In genomic region chr10:69786791-69787190, GRCh38 we compare ENCODE assay signal across 9 cellular contexts. TPM values are rescaled to one million over a fixed set of nuclear protein-coding genes. Genes with fewer than 3 reads are reported as not detected.
DNase-seq lines count a peak whose midpoint lies in the region; ATAC-seq, FAIRE-seq and TF ChIP-seq lines count a peak whose summit lies in the region.
"Had no signal": no experiment of that assay in that cellular context is flagged by ENCODE, and none has a peak within 500 bp of the region (broad histone marks: within the 10 kb centered on the region; RNA-seq: fewer than 3 reads in every experiment).

No MANE protein-coding gene starts in this region.

- intact Hi-C loops in dorsolateral prefrontal cortex (cut with DNase I): loop anchor here in 1 of 2 donors (5.0 kb wide), 1 partner anchor 131 kb away; no protein-coding TSS in a partner anchor
- intact Hi-C loops in body of pancreas (cut with DNase I): loop anchor here (10.0 kb wide), 1 partner anchor 128 kb away; no protein-coding TSS in a partner anchor
- intact Hi-C loops in ovary (cut with DNase I): loop anchor here in 1 of 4 donors (10.0 kb wide), 1 partner anchor 128 kb away; no protein-coding TSS in a partner anchor

- H3K9ac ChIP-seq in parathyroid adenoma: no peak overlapping the region

- H3K4me2 ChIP-seq in parathyroid adenoma (ENCODE audit: low read length): no peak overlapping the region

- H3K36me3 ChIP-seq in parathyroid adenoma (ENCODE audit: control insufficient read depth, insufficient read depth, low read length): no peaks in the 10 kb centered on the region
- H3K36me3 ChIP-seq in body of pancreas (replicated peaks in 1 of 2; ENCODE audit: insufficient read depth in 1 of 2, low read depth in 2 of 2): no peaks in the 10 kb centered on the region
- H3K36me3 ChIP-seq in ovary: no peaks in the 10 kb centered on the region

- in situ Hi-C loops in G401 (cut with HindIII; ENCODE audit: low sequenced_read_pairs): no loop called here

- FAIRE-seq in D721Med (lab: Jason Lieb, UNC): no peak

- WGBS in body of pancreas, 2 donors: 46 to 60% methylated on average over 1 of the region's 1 CpG
- 31 to 78% (median 77%) methylated on average over 1 of the region's 1 CpG for WGBS in ovary, 3 donors

- H3K4me1 ChIP-seq in parathyroid adenoma (no peaks in the 10 kb centered on the region), body of pancreas (no peaks in the 10 kb centered on the region), ovary (ENCODE audit: insufficient read depth) (no peaks in the 10 kb centered on the region)

- peaks cover 0 to 12% (median 0%) of the 10 kb centered on the region in 45 donors for H3K27me3 ChIP-seq in dorsolateral prefrontal cortex
- H3K27me3 ChIP-seq in parathyroid adenoma (ENCODE audit: control insufficient read depth, insufficient read depth, low read length): no peaks in the 10 kb centered on the region
- no peaks in the 10 kb centered on the region for H3K27me3 ChIP-seq in body of pancreas
- H3K27me3 ChIP-seq in ovary: no peaks in the 10 kb centered on the region

- H3K4me3 ChIP-seq in dorsolateral prefrontal cortex (no peak overlapping the region), parathyroid adenoma (ENCODE audit: low read depth, low read length) (no peak overlapping the region), body of pancreas (no peak overlapping the region), ovary (no peak overlapping the region)

- no peak for TF ChIP-seq POLR2A in body of pancreas (IDR thresholded peaks at IDR 0.05)
- no peak for TF ChIP-seq POLR2A in ovary (IDR thresholded peaks at IDR 0.05)

- no peak overlapping the region for H2AFZ ChIP-seq in parathyroid adenoma

- no peak for ATAC-seq in body of pancreas

- H3K27ac ChIP-seq in dorsolateral prefrontal cortex (no peak overlapping the region), parathyroid adenoma (no peak overlapping the region), body of pancreas (no peak overlapping the region), ovary (no peak overlapping the region)

- DNase-seq in G401 (ENCODE audit: low spot score): peak; percentile 70
- DNase-seq in NCI-H1694 (lab: John Stamatoyannopoulos, UW): peak; percentile 5
- no peak for DNase-seq in dorsolateral prefrontal cortex
- no peak for DNase-seq in D721Med (ENCODE audit: insufficient read length, low spot score)
- DNase-seq in body of pancreas: no peak
- DNase-seq in NK-92 (lab: John Stamatoyannopoulos, UW; ENCODE audit: unreplicated experiment): no peak
- no peak for DNase-seq in ovary
- DNase-seq: central memory CD4-positive, alpha-beta T cell had no signal

- no peak for TF ChIP-seq EP300 in ovary (IDR thresholded peaks at IDR 0.05)

- TF ChIP-seq CTCF in dorsolateral prefrontal cortex (IDR thresholded peaks at IDR 0.05 in 54 of 56, conservative IDR thresholded peaks at IDR 0.05 in 2 of 56; ENCODE audit: low read depth in 1 of 56, partially characterized antibody in 56 of 56) (peak in 31 of 56 donors; percentile 10 to 47 (median 23)), parathyroid adenoma (IDR thresholded peaks at IDR 0.05) (peak; percentile 12), D721Med (IDR thresholded peaks at IDR 0.05; ENCODE audit: insufficient read depth, missing control alignments) (no peak), body of pancreas (IDR thresholded peaks at IDR 0.05) (peak in 2 of 7 experiments; percentile 13 to 22), ovary (IDR thresholded peaks at IDR 0.05) (no peak)

- no peaks in the 10 kb centered on the region for H3K9me3 ChIP-seq in parathyroid adenoma (ENCODE audit: control insufficient read depth, low read length)
- no peaks in the 10 kb centered on the region for H3K9me3 ChIP-seq in body of pancreas
- no peaks in the 10 kb centered on the region for H3K9me3 ChIP-seq in ovary

- H3K79me2 ChIP-seq in parathyroid adenoma: no peaks in the 10 kb centered on the region

RNA-seq across cellular contexts. Expression of gene COL13A1, which starts 14.9 kb away (rescaled TPM):
- 0.17 TPM in 1 of 2 replicates, not detected in the other for total RNA-seq in G401 (2014; rRNA removed; shearing (Covaris generic))
- total RNA-seq in dorsolateral prefrontal cortex (1 to 10 TPM in 54 of 120 experiments, under 1 TPM in 63, not detected in 3; 0.18 to 5.6 (median 0.92) TPM), body of pancreas (1 to 10 TPM in 1 of 2 donors, not detected in 1; 2.3 TPM), ovary (1 to 10 TPM in 3 of 7 donors, under 1 TPM in 4; 0.48 to 3.1 (median 0.87) TPM)
- polyA plus RNA-seq in ovary: 1 to 10 TPM; 1.2 to 1.3 TPM

Comparison
In these comparisons a context has a peak if more than half of its experiments do, and no peak if none do; other contexts are left out.
1. DNase-seq: peak in G401 (single experiment) and NCI-H1694 (single experiment); none in dorsolateral prefrontal cortex (0 of 10), D721Med (single experiment), body of pancreas (0 of 4), NK-92 (single experiment) and ovary (0 of 5).
2. CTCF ChIP-seq: peak in dorsolateral prefrontal cortex (31 of 56) and parathyroid adenoma (single experiment); none in D721Med (single experiment) and ovary (0 of 3).